8 cellular contexts compared by ENCODE assay signal in genomic region chr11:61814958-61815789, GRCh38. TPM values are rescaled to one million over a fixed set of nuclear protein-coding genes. Genes with fewer than 3 reads are reported as not detected.
DNase-seq lines count a peak whose midpoint lies in the region; ATAC-seq and TF ChIP-seq lines count a peak whose summit lies in the region.

No MANE protein-coding gene starts in this region.

- H3K36me3 ChIP-seq in BE2C (peaks cover 37% of the 10 kb centered on the region), lung (ENCODE audit: control insufficient read depth in 2 of 2, insufficient read depth in 2 of 2, low read length in 2 of 2) (peaks cover 3 to 16% of the 10 kb centered on the region in 2 donors)

- TF ChIP-seq CTCF in BE2C (IDR thresholded peaks at IDR 0.05; ENCODE audit: low read depth, low read length) (no peak), lung (IDR thresholded peaks at IDR 0.05; ENCODE audit: control extremely low read depth, extremely low read depth) (no peak)

- H3K27me3 ChIP-seq in BE2C (no peaks in the 10 kb centered on the region), lung (ENCODE audit: control insufficient read depth, insufficient read depth) (no peaks in the 10 kb centered on the region)

- H3K9me3 ChIP-seq in BE2C, result no peaks in the 10 kb centered on the region
- H3K9me3 ChIP-seq in lung (ENCODE audit: control insufficient read depth in 2 of 2, insufficient read depth in 1 of 2, low read length in 1 of 2), result no peaks in the 10 kb centered on the region

- in situ Hi-C loops in GM18951 (cut with MboI; ENCODE audit: low sequenced_read_pairs, unreplicated experiment), result no loop called here

- H3K4me3 ChIP-seq in BE2C (ENCODE audit: low read depth, low read length) (peak overlapping the region; percentile 81), lung (peak overlapping the region; percentile 69)

- peak; percentile 86 for TF ChIP-seq POLR2A in GM18951 (IDR thresholded peaks at IDR 0.05; ENCODE audit: extremely low read depth, insufficient read depth, insufficient read length)

- H3K4me3 Mint-ChIP-seq in activated CD4-positive, alpha-beta T cell treated with anti-CD3 and anti-CD28 coated beads, Interleukin-2, amount 10 ng/mL, durations not matched to agents 24 days and 14 days, result peak overlapping the region; percentile 97
- peak overlapping the region; percentile 88 to 95 for H3K4me3 Mint-ChIP-seq in effector memory CD8-positive, alpha-beta T cell

- no peaks in the 10 kb centered on the region for H3K4me1 ChIP-seq in BE2C
- H3K4me1 ChIP-seq in lung (ENCODE audit: control insufficient read depth in 2 of 2, insufficient read depth in 2 of 2, low read length in 2 of 2), result no peaks in the 10 kb centered on the region

- intact Hi-C loops in activated CD4-positive, alpha-beta T cell treated with anti-CD3 and anti-CD28 coated beads, Interleukin-2, amount 10 ng/mL, durations not matched to agents 24 days and 14 days (cut with micrococcal nuclease), result loop anchor here (1.0 kb wide), 1 partner anchor 23 kb away; the partner anchor contains the start of genes FEN1 and TMEM258

- H3K27ac Mint-ChIP-seq in activated CD4-positive, alpha-beta T cell treated with anti-CD3 and anti-CD28 coated beads, Interleukin-2, amount 10 ng/mL, durations not matched to agents 24 days and 14 days, result peak overlapping the region; percentile 97
- peak overlapping the region; percentile 70 to 93 for H3K27ac Mint-ChIP-seq in effector memory CD8-positive, alpha-beta T cell

- no peaks in the 10 kb centered on the region for H3K9me3 Mint-ChIP-seq in activated CD4-positive, alpha-beta T cell treated with anti-CD3 and anti-CD28 coated beads, Interleukin-2, amount 10 ng/mL, durations not matched to agents 24 days and 14 days
- no peaks in the 10 kb centered on the region for H3K9me3 Mint-ChIP-seq in effector memory CD8-positive, alpha-beta T cell

- ATAC-seq in HG03175 (IDR thresholded peaks at IDR 0.05; ENCODE audit: unreplicated experiment) (peak; percentile 47), lung (ENCODE audit: insufficient read depth, low FRiP score) (peak; percentile 89)
- ATAC-seq in effector memory CD8-positive, alpha-beta T cell (replicated peaks), result peak; percentile 8

- peak; percentile 85 for DNase-seq in BE2C
- peak; percentile 96 for DNase-seq in NCI-H2227 (lab: John Stamatoyannopoulos, UW; ENCODE audit: unreplicated experiment)
- DNase-seq in activated CD4-positive, alpha-beta T cell treated with anti-CD3 and anti-CD28 coated beads, Interleukin-2, amount 10 ng/mL, durations not matched to agents 24 days and 14 days, result peak; percentile 94
- peak in 2 of 3 experiments; percentile 17 to 34 for DNase-seq in effector memory CD8-positive, alpha-beta T cell
- DNase-seq in lung (ENCODE audit: low spot score), result peak; percentile 95
- DNase-seq in stimulated activated CD8-positive, alpha-beta memory T cell treated with anti-CD3 and anti-CD28 coated beads, Interleukin-4, amount 100 ng/mL, for 24 hours (ENCODE audit: low read depth), result peak; percentile 36

- 0 to 1% methylated on average over 62 to 66 of the region's 66 CpGs for WGBS in lung, 2 donors

- peaks cover 20% of the 10 kb centered on the region for H3K4me1 Mint-ChIP-seq in activated CD4-positive, alpha-beta T cell treated with anti-CD3 and anti-CD28 coated beads, Interleukin-2, amount 10 ng/mL, durations not matched to agents 24 days and 14 days
- peaks cover 11 to 16% of the 10 kb centered on the region in 2 donors for H3K4me1 Mint-ChIP-seq in effector memory CD8-positive, alpha-beta T cell (ENCODE audit: low read depth in 2 of 2)

- peak overlapping the region; percentile 96 to 98 for H3K27ac ChIP-seq in lung (ENCODE audit: low read depth in 1 of 2, low read length in 1 of 2)

- H3K27me3 Mint-ChIP-seq in activated CD4-positive, alpha-beta T cell treated with anti-CD3 and anti-CD28 coated beads, Interleukin-2, amount 10 ng/mL, durations not matched to agents 24 days and 14 days, result peaks cover 2% of the 10 kb centered on the region
- H3K27me3 Mint-ChIP-seq in effector memory CD8-positive, alpha-beta T cell, result no peaks in the 10 kb centered on the region

- H3K36me3 Mint-ChIP-seq in activated CD4-positive, alpha-beta T cell treated with anti-CD3 and anti-CD28 coated beads, Interleukin-2, amount 10 ng/mL, durations not matched to agents 24 days and 14 days (ENCODE audit: low read depth), result peaks cover 47% of the 10 kb centered on the region
- H3K36me3 Mint-ChIP-seq in effector memory CD8-positive, alpha-beta T cell (ENCODE audit: insufficient read depth), result peaks cover 8% of the 10 kb centered on the region

RNA-seq across cellular contexts. Expression of gene FADS1, which starts 1.6 kb away (rescaled TPM):
- polyA plus RNA-seq in BE2C (2012; ENCODE audit: insufficient read depth, insufficient read length, low read depth), result 29.5 TPM
- 92.5 and 94.7 TPM in 2 replicates for total RNA-seq in activated CD4-positive, alpha-beta T cell treated with anti-CD3 and anti-CD28 coated beads, Interleukin-2, amount 10 ng/mL, durations not matched to agents 24 days and 14 days
- 100 to 1,000 TPM in 1 of 2 donors, 10 to 100 TPM in 1; 35.7 to 102 TPM for total RNA-seq in lung
- 10 to 100 TPM; 35.1 to 54.3 TPM for polyA plus RNA-seq in lung

RNA-seq across cellular contexts. Expression of gene FADS2, which starts 12.9 kb away (rescaled TPM):
- 54.5 TPM for polyA plus RNA-seq in BE2C (2012; ENCODE audit: insufficient read depth, insufficient read length, low read depth)
- total RNA-seq in activated CD4-positive, alpha-beta T cell treated with anti-CD3 and anti-CD28 coated beads, Interleukin-2, amount 10 ng/mL, durations not matched to agents 24 days and 14 days, result 278 and 283 TPM in 2 replicates
- total RNA-seq in lung, result 100 to 1,000 TPM in 1 of 2 donors, 10 to 100 TPM in 1; 44.5 to 165 TPM
- polyA plus RNA-seq in lung, result 10 to 100 TPM; 58.9 to 98.6 TPM

RNA-seq across cellular contexts. Expression of gene FEN1, which starts 22.5 kb away (rescaled TPM):
- 58.3 TPM for polyA plus RNA-seq in BE2C (2012; ENCODE audit: insufficient read depth, insufficient read length, low read depth)
- 144 and 152 TPM in 2 replicates for total RNA-seq in activated CD4-positive, alpha-beta T cell treated with anti-CD3 and anti-CD28 coated beads, Interleukin-2, amount 10 ng/mL, durations not matched to agents 24 days and 14 days
- total RNA-seq in lung, result 10 to 100 TPM in 1 of 2 donors, 1 to 10 TPM in 1; 6.4 to 13.2 TPM
- polyA plus RNA-seq in lung, result 10 to 100 TPM in 1 of 2 donors, 1 to 10 TPM in 1; 7.7 to 12.6 TPM

RNA-seq across cellular contexts. Expression of gene TMEM258, which starts 22.8 kb away (rescaled TPM):
- 262 TPM for polyA plus RNA-seq in BE2C (2012; ENCODE audit: insufficient read depth, insufficient read length, low read depth)
- 179 and 187 TPM in 2 replicates for total RNA-seq in activated CD4-positive, alpha-beta T cell treated with anti-CD3 and anti-CD28 coated beads, Interleukin-2, amount 10 ng/mL, durations not matched to agents 24 days and 14 days
- 100 to 1,000 TPM in 1 of 2 donors, 10 to 100 TPM in 1; 43.9 to 118 TPM for total RNA-seq in lung
- polyA plus RNA-seq in lung, result 100 to 1,000 TPM; 208 to 229 TPM

Comparison
In these comparisons a context has a peak if more than half of its experiments do, and no peak if none do; other contexts are left out.
1. Peak in every context shown above with its lines: DNase-seq, ATAC-seq, H3K4me3 ChIP-seq and H3K27ac ChIP-seq.
2. DNase-seq: peak in every context shown above with its lines; median percentile 96 in NCI-H2227; 95 in lung; 94 in activated CD4-positive, alpha-beta T cell treated with anti-CD3 and anti-CD28 coated beads, Interleukin-2, amount 10 ng/mL, durations not matched to agents 24 days and 14 days; 85 in BE2C; 36 in stimulated activated CD8-positive, alpha-beta memory T cell treated with anti-CD3 and anti-CD28 coated beads, Interleukin-4, amount 100 ng/mL, for 24 hours; 26 in effector memory CD8-positive, alpha-beta T cell.
3. ATAC-seq: peak in every context shown above with its lines; median percentile 89 in lung; 47 in HG03175; 8 in effector memory CD8-positive, alpha-beta T cell.
4. RNA of gene FEN1, which starts 22.5 kb away (total RNA-seq): 144 to 152 TPM in activated CD4-positive, alpha-beta T cell treated with anti-CD3 and anti-CD28 coated beads, Interleukin-2, amount 10 ng/mL, durations not matched to agents 24 days and 14 days; 6.4 to 13.2 TPM in lung; every median in the first group is over 10 times any median in the second.